In the genomic region with DNA sequence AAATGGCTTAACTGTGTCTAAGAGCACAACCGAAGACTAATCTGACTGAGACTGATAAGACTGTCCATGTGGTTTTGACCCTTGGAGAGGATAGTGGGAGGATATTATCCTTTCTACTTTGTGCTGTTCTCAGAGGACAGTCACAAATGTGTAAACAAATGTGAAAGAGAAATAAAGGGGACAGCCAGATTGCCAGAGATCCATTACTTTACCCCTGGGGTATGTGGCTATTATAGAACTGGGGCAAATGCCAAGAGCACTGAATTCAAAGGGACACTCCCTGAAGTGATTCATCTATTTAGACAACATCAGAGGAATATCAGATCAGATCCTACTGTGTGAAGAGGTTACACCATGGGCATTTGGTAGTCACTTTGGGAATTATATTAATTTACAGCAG, we compare ENCODE assay signal across 10 cellular contexts.
DNase-seq lines count a peak whose midpoint lies in the region; ATAC-seq and TF ChIP-seq lines count a peak whose summit lies in the region.
"Had no signal": no experiment of that assay in that cellular context is flagged by ENCODE, and none has a peak within 500 bp of the region (broad histone marks: within the 10 kb centered on the region; RNA-seq: fewer than 3 reads in every experiment).

No MANE protein-coding gene starts in this region.

- no peak for TF ChIP-seq POLR2A in adrenal gland (IDR thresholded peaks at IDR 0.05)

- H3K27me3 ChIP-seq in HAP-1 (ENCODE audit: low read depth) = no peaks in the 10 kb centered on the region
- H3K27me3 ChIP-seq in endocrine pancreas (ENCODE audit: control insufficient read depth, insufficient read depth, low read length) = no peaks in the 10 kb centered on the region
- no peaks in the 10 kb centered on the region for H3K27me3 ChIP-seq in adrenal gland
- H3K27me3 ChIP-seq in colonic mucosa = no peaks in the 10 kb centered on the region
- H3K27me3 ChIP-seq: upper lobe of left lung had no signal

- ATAC-seq in sciatic nerve (peak; percentile 49), GM21447 (IDR thresholded peaks at IDR 0.05; ENCODE audit: unreplicated experiment) (no peak)
- ATAC-seq: T-cell had no signal

- H3K4me1 ChIP-seq in HAP-1 (peaks cover 4% of the 10 kb centered on the region; the same call in 1 of the 2 replicates), endocrine pancreas (ENCODE audit: control insufficient read depth, insufficient read depth, low read length) (peaks cover 5% of the 10 kb centered on the region), adrenal gland (replicated peaks in 1 of 2) (no peaks in the 10 kb centered on the region), colonic mucosa (no peaks in the 10 kb centered on the region)
- H3K4me1 ChIP-seq: upper lobe of left lung had no signal

- DNase-seq in HAP-1 (ENCODE audit: low spot score in 2 of 2) (peak; percentile 8 to 11), NCI-H82 (lab: John Stamatoyannopoulos, UW) (peak; percentile 83), sciatic nerve (ENCODE audit: low spot score) (no peak), adrenal gland (no peak), colonic mucosa (no peak)
- DNase-seq: GDM1, T-cell, upper lobe of left lung had no signal

- H3K9me3 ChIP-seq in HAP-1 = no peaks in the 10 kb centered on the region
- no peaks in the 10 kb centered on the region for H3K9me3 ChIP-seq in endocrine pancreas (ENCODE audit: control insufficient read depth, low read length)
- H3K9me3 ChIP-seq in adrenal gland (replicated peaks in 1 of 3) = no peaks in the 10 kb centered on the region
- H3K9me3 ChIP-seq in colonic mucosa = no peaks in the 10 kb centered on the region
- H3K9me3 ChIP-seq: upper lobe of left lung had no signal

- H3K27ac ChIP-seq in adrenal gland (no peak overlapping the region), colonic mucosa (no peak overlapping the region)
- H3K27ac ChIP-seq: upper lobe of left lung had no signal

- H3K4me3 ChIP-seq in HAP-1 (no peak overlapping the region), endocrine pancreas (ENCODE audit: control insufficient read depth, insufficient read depth, low read length) (peak overlapping the region; percentile 22), adrenal gland (no peak overlapping the region), colonic mucosa (no peak overlapping the region)
- H3K4me3 ChIP-seq: upper lobe of left lung had no signal

- H3K36me3 ChIP-seq in HAP-1 (replicated peaks) = no peaks in the 10 kb centered on the region
- H3K36me3 ChIP-seq in endocrine pancreas (ENCODE audit: control insufficient read depth, insufficient read depth, low read length) = no peaks in the 10 kb centered on the region
- H3K36me3 ChIP-seq in adrenal gland (replicated peaks in 1 of 2) = no peaks in the 10 kb centered on the region
- H3K36me3 ChIP-seq in colonic mucosa = no peaks in the 10 kb centered on the region
- H3K36me3 ChIP-seq: upper lobe of left lung had no signal

- in situ Hi-C loops in HAP-1 (cut with MboI; ENCODE audit: low sequenced_read_pairs) = no loop called here

- intact Hi-C loops in sciatic nerve (cut with DNase I) (no loop called here), adrenal gland (cut with DNase I) (no loop called here), colonic mucosa (cut with DNase I) (no loop called here)

- 53 to 77% (median 61%) methylated on average over 1 of the region's 1 CpG for WGBS in adrenal gland, 4 donors

- H3K9ac ChIP-seq in endocrine pancreas (ENCODE audit: control insufficient read depth, insufficient read depth, low read length) (no peak overlapping the region), colonic mucosa (ENCODE audit: low read depth in 2 of 2, low read length in 2 of 2) (no peak overlapping the region)

- TF ChIP-seq CTCF in adrenal gland (IDR thresholded peaks at IDR 0.05) = no peak
- TF ChIP-seq CTCF in colonic mucosa (IDR thresholded peaks at IDR 0.05) = no peak

Comparison
In these comparisons a context has a peak if more than half of its experiments do, and no peak if none do; other contexts are left out.
1. DNase-seq: peak in HAP-1 (2 of 2) and NCI-H82 (single experiment); none in sciatic nerve (single experiment), adrenal gland (0 of 7) and colonic mucosa (single experiment).